9 cellular contexts compared by ENCODE assay signal in the genomic region with DNA sequence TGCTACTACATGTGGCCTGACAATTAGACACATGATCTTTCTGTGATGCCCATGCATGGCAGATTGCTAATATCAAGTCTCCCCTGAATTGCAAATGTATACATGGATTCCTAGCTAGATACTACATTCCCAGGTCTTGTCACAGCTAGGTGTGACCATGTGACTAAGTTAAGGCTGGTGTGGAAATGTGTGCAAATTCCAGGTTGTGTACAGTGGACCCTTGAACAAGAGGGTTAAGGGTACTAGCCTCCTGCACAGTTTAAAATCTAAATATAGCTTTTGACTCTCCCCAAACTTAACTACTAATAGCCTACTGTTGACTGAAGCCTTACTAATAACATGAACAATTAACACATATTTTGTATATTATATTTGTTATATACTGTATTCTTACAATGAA. TPM values are rescaled to one million over a fixed set of nuclear protein-coding genes. Genes with fewer than 3 reads are reported as not detected.
"Had no signal": no experiment of that assay in that cellular context is flagged by ENCODE, and none has a peak within 500 bp of the region (broad histone marks: within the 10 kb centered on the region; RNA-seq: fewer than 3 reads in every experiment).

No MANE protein-coding gene starts in this region.

- DNase-seq: GDM1, GF-D8 had no signal

- ATAC-seq: GM12878 had no signal

- H3K4me3 ChIP-seq: GM12878 had no signal

- FAIRE-seq: G401.6, GM12878, GM12891, GM12892, GM18507, GM19239 had no signal

RNA-seq across cellular contexts. Expression of a gene that starts 48.4 kb away (rescaled TPM):
- total RNA-seq: G401 had no signal
